Comparison of ENCODE assay signal across 22 cellular contexts in the genomic region with DNA sequence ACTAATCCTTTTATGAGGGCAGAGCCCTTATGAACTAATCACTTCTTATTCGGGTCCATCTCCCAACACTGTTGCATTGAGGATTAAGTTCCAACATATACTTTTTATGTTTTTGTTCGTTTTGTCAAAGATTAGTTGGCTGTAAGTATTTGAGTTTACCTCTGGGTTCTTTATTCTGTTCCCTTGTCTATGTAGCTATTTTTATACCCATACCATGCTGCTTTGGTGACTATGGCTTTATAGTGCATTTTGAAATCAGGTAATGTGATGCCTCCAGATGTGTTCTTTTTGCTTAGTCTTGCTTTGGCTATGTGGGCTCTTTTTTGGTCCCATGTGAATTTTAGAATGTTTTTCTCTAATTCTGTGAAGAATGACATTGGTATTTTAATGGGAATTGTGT.
DNase-seq lines count a peak whose midpoint lies in the region; ATAC-seq and TF ChIP-seq lines count a peak whose summit lies in the region.
"Had no signal": no experiment of that assay in that cellular context is flagged by ENCODE, and none has a peak within 500 bp of the region (broad histone marks: within the 10 kb centered on the region; RNA-seq: fewer than 3 reads in every experiment).

No MANE protein-coding gene starts in this region.

- H3K9me3 ChIP-seq in esophagus muscularis mucosa (peaks cover 0 to 4% (median 0%) of the 10 kb centered on the region in 4 donors), right lobe of liver (no peaks in the 10 kb centered on the region), transverse colon (no peaks in the 10 kb centered on the region)
- H3K9me3 ChIP-seq: BE2C had no signal

- TF ChIP-seq EP300 in esophagus muscularis mucosa (IDR thresholded peaks at IDR 0.05) (no peak), transverse colon (IDR thresholded peaks at IDR 0.05; ENCODE audit: low read depth) (no peak)

- H3K4me1 ChIP-seq in esophagus muscularis mucosa = peaks cover 5 to 26% (median 25%) of the 10 kb centered on the region in 4 donors
- H3K4me1 ChIP-seq in right lobe of liver = peaks cover 0 to 5% (median 0%) of the 10 kb centered on the region in 4 donors
- no peaks in the 10 kb centered on the region for H3K4me1 ChIP-seq in transverse colon
- H3K4me1 ChIP-seq: BE2C, BLaER1 had no signal

- TF ChIP-seq POLR2A in esophagus muscularis mucosa (IDR thresholded peaks at IDR 0.05; ENCODE audit: low read depth) (no peak), right lobe of liver (IDR thresholded peaks at IDR 0.05) (no peak), transverse colon (IDR thresholded peaks at IDR 0.05) (no peak)

- WGBS in esophagus muscularis mucosa = 96% methylated on average over 2 of the region's 2 CpGs
- 89% methylated on average over 2 of the region's 2 CpGs for WGBS in right lobe of liver (ENCODE audit: insufficient coverage, low coverage, low lambda C conversion rate, missing lambda C conversion rate)
- WGBS in transverse colon (ENCODE audit: low coverage in 1 of 2), 2 donors = 79 to 85% methylated on average over 2 of the region's 2 CpGs

- ATAC-seq in right lobe of liver = no peak
- ATAC-seq: GM12878 had no signal

- no peaks in the 10 kb centered on the region for H3K36me3 ChIP-seq in esophagus muscularis mucosa
- no peaks in the 10 kb centered on the region for H3K36me3 ChIP-seq in right lobe of liver
- H3K36me3 ChIP-seq in transverse colon = no peaks in the 10 kb centered on the region
- H3K36me3 ChIP-seq: BE2C, BLaER1 had no signal

- in situ Hi-C loops in transverse colon (cut with MboI; ENCODE audit: low pct_ligation_motif_present in 1 of 4, low pct_unique_long_range_greater_than_20kb in 1 of 4, low sequenced_read_pairs in 3 of 4) = no loop called here

- H3K27ac ChIP-seq in VCaP (peak overlapping the region; percentile 72; the same call in 1 of the 2 replicates), esophagus muscularis mucosa (replicated peaks in 1 of 4) (peak overlapping the region in 3 of 4 donors; percentile 52 to 72 (median 56)), right lobe of liver (no peak overlapping the region), transverse colon (no peak overlapping the region)
- H3K27ac ChIP-seq: BLaER1 had no signal

- DNase-seq in OCI-M1 (lab: John Stamatoyannopoulos, UW) (peak; percentile 10), esophagus muscularis mucosa (ENCODE audit: extremely low spot score) (no peak), right lobe of liver (no peak), transverse colon (no peak), NCI-H69 (lab: John Stamatoyannopoulos, UW) (no peak)
- DNase-seq: 8988T; ACHN; BE2C; CD4-positive, alpha-beta memory T cell; CD4-positive, CD25-positive, alpha-beta regulatory T cell; CD8-positive, alpha-beta memory T cell; COR-L47; DMS 273 treated with DMSO at 0.1 percent for 48 hours; DMS153; DMS53; DMS79; DND-41; EL; GDM1 had no signal

- H3K4me3 ChIP-seq in esophagus muscularis mucosa (no peak overlapping the region), right lobe of liver (no peak overlapping the region), transverse colon (no peak overlapping the region)
- H3K4me3 ChIP-seq: BLaER1, GM12878 had no signal

- no peak for TF ChIP-seq CTCF in VCaP (conservative IDR thresholded peaks at IDR 0.05)
- TF ChIP-seq CTCF in esophagus muscularis mucosa (IDR thresholded peaks at IDR 0.05) = no peak
- TF ChIP-seq CTCF in right lobe of liver (IDR thresholded peaks at IDR 0.05) = no peak
- no peak for TF ChIP-seq CTCF in transverse colon (IDR thresholded peaks at IDR 0.05)

- intact Hi-C loops in esophagus muscularis mucosa (cut with DNase I) (no loop called here), right lobe of liver (cut with DNase I) (no loop called here), transverse colon (cut with DNase I; ENCODE audit: low total_unique reads) (no loop called here)

- no peaks in the 10 kb centered on the region for H3K27me3 ChIP-seq in esophagus muscularis mucosa
- no peaks in the 10 kb centered on the region for H3K27me3 ChIP-seq in right lobe of liver
- H3K27me3 ChIP-seq in transverse colon = no peaks in the 10 kb centered on the region
- H3K27me3 ChIP-seq: BE2C, BLaER1 had no signal

Comparison
In these comparisons a context has a peak if more than half of its experiments do, and no peak if none do; other contexts are left out.
1. H3K27ac ChIP-seq: peak in VCaP (single experiment) and esophagus muscularis mucosa (3 of 4); none in right lobe of liver (0 of 3) and transverse colon (0 of 4).